7 cellular contexts compared by ENCODE assay signal in the genomic region with DNA sequence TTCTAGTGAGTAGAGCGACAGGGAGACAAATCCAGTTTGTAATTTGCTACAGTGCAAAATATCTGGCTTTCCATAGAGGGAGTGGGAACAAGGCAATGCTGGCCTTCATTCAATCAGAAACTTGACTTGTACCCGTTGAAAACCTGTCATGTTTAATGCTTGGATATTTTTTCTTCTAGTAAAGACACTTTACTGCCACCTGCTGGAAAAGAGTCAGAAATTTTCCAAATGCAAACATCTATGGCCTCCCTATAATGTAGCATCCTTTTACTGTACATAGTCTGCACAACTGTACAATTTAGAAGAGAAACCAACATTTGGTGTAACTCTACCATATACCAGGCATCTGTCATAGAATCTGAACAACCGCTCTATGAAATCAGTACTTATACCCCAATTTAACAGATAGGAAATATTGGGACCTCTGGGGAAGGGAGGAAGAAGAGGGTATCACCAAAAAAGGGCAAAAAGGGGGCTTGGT. TPM values are rescaled to one million over a fixed set of nuclear protein-coding genes. Genes with fewer than 3 reads are reported as not detected.
A peak's percentile ranks its signal among the peaks of the same experiment; 100 is the strongest.
DNase-seq lines count a peak whose midpoint lies in the region; FAIRE-seq and TF ChIP-seq lines count a peak whose summit lies in the region.

No MANE protein-coding gene starts in this region.

- H3K4me3 ChIP-seq in HL-60 (replicated peaks; ENCODE audit: insufficient read depth, low read length) (no peak overlapping the region), small intestine (ENCODE audit: low read depth in 1 of 2, low read length in 2 of 2) (no peak overlapping the region)

- H3K9me3 ChIP-seq in small intestine (ENCODE audit: control insufficient read depth, low read depth), result no peaks in the 10 kb centered on the region

- no peaks in the 10 kb centered on the region for H3K4me1 ChIP-seq in small intestine (ENCODE audit: control insufficient read depth in 2 of 2, insufficient read depth in 1 of 2, low read depth in 1 of 2, low read length in 1 of 2)

- 48 to 59% (median 54%) methylated on average over 3 of the region's 3 CpGs for WGBS in small intestine, 3 donors

- H3K27ac ChIP-seq in HL-60 (replicated peaks), result no peak overlapping the region
- no peak overlapping the region for H3K27ac ChIP-seq in small intestine (ENCODE audit: low read depth in 1 of 2, low read length in 1 of 2)

- peak; percentile 47 for TF ChIP-seq CTCF in HL-60 (IDR thresholded peaks at IDR 0.05; ENCODE audit: insufficient read depth, low read length)

- H3K27me3 ChIP-seq in HL-60 (ENCODE audit: insufficient read depth, poor library complexity, severe bottlenecking) (no peaks in the 10 kb centered on the region), small intestine (ENCODE audit: control insufficient read depth in 2 of 2, insufficient read depth in 2 of 2, low read length in 2 of 2) (no peaks in the 10 kb centered on the region)

- no peak for FAIRE-seq in small intestine (lab: Jason Lieb, UNC)

- DNase-seq in Daoy (ENCODE audit: low read depth), result peak; percentile 21
- peak in 1 of 2 experiments; percentile 51 for DNase-seq in HL-60 (ENCODE audit: low read depth in 1 of 2, low spot score in 1 of 2)
- peak; percentile 72 for DNase-seq in NCI-H69 (lab: John Stamatoyannopoulos, UW)
- peak; percentile 18 for DNase-seq in amniotic stem cell (lab: John Stamatoyannopoulos, UW)
- DNase-seq in hepatic stellate cell (ENCODE audit: low spot score), result peak; percentile 49
- peak; percentile 78 for DNase-seq in small intestine
- no peak for DNase-seq in activated CD4-positive, alpha-beta T cell treated with anti-CD3 and anti-CD28 coated beads, Interleukin-2, amount 50 U/mL, for 1 hour

- peaks cover 7% of the 10 kb centered on the region in 2 donors for H3K36me3 ChIP-seq in small intestine (ENCODE audit: control insufficient read depth in 2 of 2, insufficient read depth in 2 of 2, low read length in 2 of 2)

RNA-seq across cellular contexts. Expression of a gene that starts 16.7 kb away (rescaled TPM):
- 11.2 and 13.3 TPM in 2 replicates for total RNA-seq in Daoy (2014; rRNA removed; shearing (Covaris generic))
- polyA plus RNA-seq in small intestine, result 10 to 100 TPM; 13.1 to 16.3 (median 13.2) TPM
